Comparison of ENCODE assay signal across 8 cellular contexts in the genomic region with DNA sequence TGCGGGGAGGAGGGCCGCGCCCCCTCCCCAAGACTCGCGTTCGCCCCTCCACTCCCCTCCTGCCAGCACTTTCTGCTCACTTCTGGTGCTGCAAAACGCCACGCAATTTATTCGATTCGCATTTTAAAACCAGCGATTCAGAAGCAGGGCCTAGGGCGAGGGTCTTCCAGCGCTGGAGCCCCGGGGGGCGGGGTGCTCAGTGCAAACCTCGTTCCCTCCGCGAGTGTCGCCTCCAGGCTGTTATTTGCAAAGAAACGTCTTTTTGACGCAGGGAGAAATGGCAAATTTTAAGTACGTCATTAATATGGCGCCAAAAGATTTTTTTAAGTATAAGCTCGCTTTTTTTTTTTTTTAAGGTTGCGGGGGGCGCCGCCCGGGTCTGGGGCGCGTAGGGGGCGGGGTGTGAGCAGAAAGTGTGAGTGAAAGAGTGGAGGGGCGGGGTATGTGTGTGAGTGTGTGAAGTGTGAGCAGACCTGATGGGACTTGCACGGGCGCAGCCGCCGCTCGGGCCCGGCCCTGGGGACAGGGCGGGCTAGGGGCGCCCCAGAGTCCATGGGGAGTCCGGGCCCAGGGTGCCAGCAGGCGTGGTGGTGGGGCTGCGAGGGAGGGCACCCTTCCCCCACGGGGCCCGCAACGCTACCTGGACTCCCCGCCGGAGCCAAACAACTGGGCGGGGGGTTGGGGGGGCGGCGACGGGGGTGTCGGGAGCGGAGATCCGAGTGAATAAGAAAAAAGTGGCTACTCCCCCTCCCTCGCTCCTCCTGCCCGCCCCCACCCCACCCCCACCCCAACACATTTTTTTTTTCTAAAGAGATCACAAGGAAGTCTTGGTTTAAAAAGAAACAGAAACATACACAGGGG. TPM values are rescaled to one million over a fixed set of nuclear protein-coding genes. Genes with fewer than 3 reads are reported as not detected.
DNase-seq lines count a peak whose midpoint lies in the region; ATAC-seq, FAIRE-seq and TF ChIP-seq lines count a peak whose summit lies in the region.

A gene (plus strand): TSS at position 845 of the 861 bp plus-strand sequence. CDS start 10,188 bp downstream, outside the sequence.

- no peaks in the 10 kb centered on the region for H3K9me3 Mint-ChIP-seq in activated T-helper 1 cell treated with anti-CD3 and anti-CD28 coated beads, Interleukin-12 subunit alpha, Interleukin-12 subunit beta, Interleukin-2, Interleukin-4 antibody, amounts not matched to agents 30 ng/mL and 10 ng/mL and 1 ng/mL, durations not matched to agents 14 hours and 24 hours and 36 hours
- no peaks in the 10 kb centered on the region for H3K9me3 Mint-ChIP-seq in naive B cell
- H3K9me3 Mint-ChIP-seq in stimulated activated effector memory CD8-positive, alpha-beta T cell treated with anti-CD3 and anti-CD28 coated beads, Interleukin-12 subunit alpha, Interleukin-12 subunit beta, amount 100 ng/mL, for 72 hours = no peaks in the 10 kb centered on the region

- no peaks in the 10 kb centered on the region for H3K9me3 ChIP-seq in A549
- no peaks in the 10 kb centered on the region for H3K9me3 ChIP-seq in Peyer's patch

- no peaks in the 10 kb centered on the region for H3K27me3 ChIP-seq in Peyer's patch

- ATAC-seq in A549 = peak; percentile 33 to 64; a peak in 5 of 6 replicates
- peak; percentile 29 for ATAC-seq in GM18505 (IDR thresholded peaks at IDR 0.05; ENCODE audit: unreplicated experiment)
- peak; percentile 31 for ATAC-seq in HG03342 (IDR thresholded peaks at IDR 0.05; ENCODE audit: unreplicated experiment)
- ATAC-seq in naive B cell (ENCODE audit: low read depth in 2 of 2) = peak; percentile 70 to 73
- ATAC-seq in stimulated activated effector memory CD8-positive, alpha-beta T cell treated with anti-CD3 and anti-CD28 coated beads, Interleukin-12 subunit alpha, Interleukin-12 subunit beta, amount 100 ng/mL, for 72 hours = peak; percentile 68

- peak within 1 kb of the TSS; percentile 98 for H3K27ac Mint-ChIP-seq in activated T-helper 1 cell treated with anti-CD3 and anti-CD28 coated beads, Interleukin-12 subunit alpha, Interleukin-12 subunit beta, Interleukin-2, Interleukin-4 antibody, amounts not matched to agents 30 ng/mL and 10 ng/mL and 1 ng/mL, durations not matched to agents 14 hours and 24 hours and 36 hours
- peak within 1 kb of the TSS; percentile 98 to 100 (median 99) for H3K27ac Mint-ChIP-seq in naive B cell
- peak within 1 kb of the TSS; percentile 94 for H3K27ac Mint-ChIP-seq in stimulated activated effector memory CD8-positive, alpha-beta T cell treated with anti-CD3 and anti-CD28 coated beads, Interleukin-12 subunit alpha, Interleukin-12 subunit beta, amount 100 ng/mL, for 72 hours

- peaks cover 3% of the 10 kb centered on the region for H3K36me3 Mint-ChIP-seq in activated T-helper 1 cell treated with anti-CD3 and anti-CD28 coated beads, Interleukin-12 subunit alpha, Interleukin-12 subunit beta, Interleukin-2, Interleukin-4 antibody, amounts not matched to agents 30 ng/mL and 10 ng/mL and 1 ng/mL, durations not matched to agents 14 hours and 24 hours and 36 hours (ENCODE audit: low read depth)
- H3K36me3 Mint-ChIP-seq in naive B cell = peaks cover 0 to 8% of the 10 kb centered on the region in 2 donors
- H3K36me3 Mint-ChIP-seq in stimulated activated effector memory CD8-positive, alpha-beta T cell treated with anti-CD3 and anti-CD28 coated beads, Interleukin-12 subunit alpha, Interleukin-12 subunit beta, amount 100 ng/mL, for 72 hours = peaks cover 32% of the 10 kb centered on the region

- under 1% methylated on average over 45 of the region's 57 CpGs for WGBS in A549 (ENCODE audit: missing lambda C conversion rate)

- H3K4me2 ChIP-seq in A549 = peak within 1 kb of the TSS; percentile 97

- H3K27ac ChIP-seq in A549 (peak within 1 kb of the TSS; percentile 99 to 100), Peyer's patch (peak within 1 kb of the TSS; percentile 93 to 100 (median 97))

- TF ChIP-seq CTCF in A549 (IDR thresholded peaks at IDR 0.05) (0 out of 3 replicates have a peak, but pooled peaks have one; percentile 4), Peyer's patch (IDR thresholded peaks at IDR 0.05) (peak in 1 of 6 experiments; percentile 0)

- H3K4me1 Mint-ChIP-seq in activated T-helper 1 cell treated with anti-CD3 and anti-CD28 coated beads, Interleukin-12 subunit alpha, Interleukin-12 subunit beta, Interleukin-2, Interleukin-4 antibody, amounts not matched to agents 30 ng/mL and 10 ng/mL and 1 ng/mL, durations not matched to agents 14 hours and 24 hours and 36 hours (ENCODE audit: low read depth) = peaks cover 33% of the 10 kb centered on the region
- peaks cover 20 to 49% (median 45%) of the 10 kb centered on the region in 3 donors for H3K4me1 Mint-ChIP-seq in naive B cell
- peaks cover 22% of the 10 kb centered on the region for H3K4me1 Mint-ChIP-seq in stimulated activated effector memory CD8-positive, alpha-beta T cell treated with anti-CD3 and anti-CD28 coated beads, Interleukin-12 subunit alpha, Interleukin-12 subunit beta, amount 100 ng/mL, for 72 hours

- TF ChIP-seq POLR2A in A549 (IDR thresholded peaks at IDR 0.05; ENCODE audit: low read length) = peak; percentile 28; the same call in 1 of the 2 replicates
- TF ChIP-seq POLR2A in GM18505 (IDR thresholded peaks at IDR 0.05; ENCODE audit: borderline replicate concordance, extremely low read depth, insufficient read depth, insufficient read length) = peak; percentile 45
- peak; percentile 36 to 47 for TF ChIP-seq POLR2A in Peyer's patch (IDR thresholded peaks at IDR 0.05)

- H3K4me3 ChIP-seq in A549 = peak within 1 kb of the TSS; percentile 82
- peak within 1 kb of the TSS; percentile 78 to 98 (median 87) for H3K4me3 ChIP-seq in Peyer's patch

- FAIRE-seq in A549 (lab: Jason Lieb, UNC) = no peak

- peak in 1 of 2 experiments; percentile 45; a peak in 1 of 5 replicates for TF ChIP-seq EP300 in A549 (IDR thresholded peaks at IDR 0.05)

- H3K4me3 Mint-ChIP-seq in activated T-helper 1 cell treated with anti-CD3 and anti-CD28 coated beads, Interleukin-12 subunit alpha, Interleukin-12 subunit beta, Interleukin-2, Interleukin-4 antibody, amounts not matched to agents 30 ng/mL and 10 ng/mL and 1 ng/mL, durations not matched to agents 14 hours and 24 hours and 36 hours = peak within 1 kb of the TSS; percentile 99
- peak within 1 kb of the TSS; percentile 96 to 100 (median 98) for H3K4me3 Mint-ChIP-seq in naive B cell
- peak within 1 kb of the TSS; percentile 88 for H3K4me3 Mint-ChIP-seq in stimulated activated effector memory CD8-positive, alpha-beta T cell treated with anti-CD3 and anti-CD28 coated beads, Interleukin-12 subunit alpha, Interleukin-12 subunit beta, amount 100 ng/mL, for 72 hours

- H3K4me1 ChIP-seq in A549 (peaks cover 38% of the 10 kb centered on the region), Peyer's patch (peaks cover 4 to 30% (median 22%) of the 10 kb centered on the region in 4 donors)

- CTCF ChIA-PET in A549 (lab: Yijun Ruan, JAX) = interaction anchor here (0.6 to 13.2 kb wide), 10 partner anchors 12 to 117 kb away, joined by 3 to 149 read pairs (median 32); a partner anchor contains a TSS

- H3K36me3 ChIP-seq in Peyer's patch = no peaks in the 10 kb centered on the region

- POLR2A ChIA-PET in A549 (lab: Yijun Ruan, JAX) = interaction anchor here (0.6 to 5.8 kb wide), 17 partner anchors 14 to 743 kb away, joined by 3 to 77 read pairs (median 4); a partner anchor contains a TSS

- peaks cover 14% of the 10 kb centered on the region for H3K27me3 Mint-ChIP-seq in activated T-helper 1 cell treated with anti-CD3 and anti-CD28 coated beads, Interleukin-12 subunit alpha, Interleukin-12 subunit beta, Interleukin-2, Interleukin-4 antibody, amounts not matched to agents 30 ng/mL and 10 ng/mL and 1 ng/mL, durations not matched to agents 14 hours and 24 hours and 36 hours (ENCODE audit: insufficient read depth)
- H3K27me3 Mint-ChIP-seq in naive B cell = no peaks in the 10 kb centered on the region

- TF ChIP-seq RAD21 in A549 (conservative IDR thresholded peaks at IDR 0.05 in 1 of 2, IDR thresholded peaks at IDR 0.05 in 1 of 2) = no peak; a peak in 1 of 5 replicates

- intact Hi-C loops in activated T-helper 1 cell treated with anti-CD3 and anti-CD28 coated beads, Interleukin-12 subunit alpha, Interleukin-12 subunit beta, Interleukin-2, Interleukin-4 antibody, amounts not matched to agents 30 ng/mL and 10 ng/mL and 1 ng/mL, durations not matched to agents 14 hours and 24 hours and 36 hours (cut with micrococcal nuclease) = loop anchor here (1.0 to 10.0 kb wide), 9 partner anchors 14 to 320 kb away; a partner anchor contains a TSS

- DNase-seq in A549 (ENCODE audit: low read depth in 1 of 2, low spot score in 1 of 2) = peak; percentile 78 to 89
- DNase-seq in Peyer's patch = peak; percentile 90 to 92 (median 91)
- DNase-seq in activated T-helper 1 cell treated with anti-CD3 and anti-CD28 coated beads, Interleukin-12 subunit alpha, Interleukin-12 subunit beta, Interleukin-2, Interleukin-4 antibody, amounts not matched to agents 30 ng/mL and 10 ng/mL and 1 ng/mL, durations not matched to agents 14 hours and 24 hours and 36 hours (ENCODE audit: low spot score) = peak; percentile 64
- peak; percentile 69 for DNase-seq in fibroblast of gingiva (ENCODE audit: low read depth)
- peak; percentile 93 for DNase-seq in naive B cell
- DNase-seq in stimulated activated effector memory CD8-positive, alpha-beta T cell treated with anti-CD3 and anti-CD28 coated beads, Interleukin-12 subunit alpha, Interleukin-12 subunit beta, amount 100 ng/mL, for 72 hours (ENCODE audit: low spot score in 2 of 2) = peak; percentile 66 to 88

TF ChIP-seq in A549, 52 proteins besides CTCF, POLR2A, EP300 and RAD21 (continues in another document):
- TF ChIP-seq FOXS1 (CRISPR knock-in tag; IDR thresholded peaks at IDR 0.05) (no peak), NR3C1 (IDR thresholded peaks at IDR 0.05) (no peak), PHF8 (IDR thresholded peaks at IDR 0.05; ENCODE audit: borderline replicate concordance, low read depth) (no peak; the same call in 1 of the 2 replicates), ZNF302 (CRISPR knock-in tag; IDR thresholded peaks at IDR 0.05) (no peak), SMC3 (IDR thresholded peaks at IDR 0.05) (no peak), ZSCAN20 (CRISPR knock-in tag; IDR thresholded peaks at IDR 0.05) (no peak), CEBPB (IDR thresholded peaks at IDR 0.05) (no peak)

RNA-seq across cellular contexts. Expression of the gene that starts here (rescaled TPM):
- 21.7 and 24.0 TPM in 2 replicates for polyA plus RNA-seq in A549 (2011; rRNA removed)
- polyA plus RNA-seq in A549 (2012; cell fraction: cytosol; rRNA removed) = 21.2 and 29.1 TPM in 2 replicates
- 30.8 and 36.0 TPM in 2 replicates for polyA plus RNA-seq in A549 (2012; cell fraction: nucleus; rRNA removed)
- 23.7 to 27.1 TPM (median 27.0 TPM) in 3 replicates for polyA plus RNA-seq in A549 (2017; fragmentation: RNase III; extraction: RNeasy Plus Mini Kit Qiagen cat#74134 plus additional on column Dnase treatment)
- polyA minus RNA-seq in A549 (2011; rRNA and poly(A)+ RNA removed) = 48.2 and 50.5 TPM in 2 replicates
- total RNA-seq in Peyer's patch = 10 to 100 TPM; 51.5 to 77.6 (median 57.4) TPM
- 70.2 and 74.3 TPM in 2 replicates for total RNA-seq in activated T-helper 1 cell treated with anti-CD3 and anti-CD28 coated beads, Interleukin-12 subunit alpha, Interleukin-12 subunit beta, Interleukin-2, Interleukin-4 antibody, amounts not matched to agents 30 ng/mL and 10 ng/mL and 1 ng/mL, durations not matched to agents 14 hours and 24 hours and 36 hours
- 10 to 100 TPM in 5 of 6 donors, 1 to 10 TPM in 1; 7.1 to 47.1 (median 27.1) TPM for polyA plus RNA-seq in naive B cell (ENCODE audit: low read depth in 6 of 6)

Comparison
In these comparisons a context has a peak if more than half of its experiments do, and no peak if none do; other contexts are left out.
1. Peak in every context shown above with its lines: DNase-seq, ATAC-seq, H3K4me3 ChIP-seq and H3K27ac ChIP-seq.